ENCODE assay signal across 1 cellular context in genomic region chr11:36309779-36310178, GRCh38.
TF ChIP-seq lines count a peak whose summit lies in the region.

No MANE protein-coding gene starts in this region.

TF ChIP-seq in GM12878, 131 proteins besides CTCF, POLR2A, EP300 and RAD21:
- no peak for TF ChIP-seq CEBPB (IDR thresholded peaks at IDR 0.05; ENCODE audit: borderline replicate concordance in 1 of 2, low read depth in 2 of 2, low read length in 2 of 2)
- no peak for TF ChIP-seq CHD1 (IDR thresholded peaks at IDR 0.05; ENCODE audit: low read depth, low read length)
- TF ChIP-seq ATF3 (IDR thresholded peaks at IDR 0.05; ENCODE audit: borderline replicate concordance, extremely low read depth, low read depth, low read length): no peak
- TF ChIP-seq HDGF (IDR thresholded peaks at IDR 0.05): no peak
- TF ChIP-seq EGR1 (IDR thresholded peaks at IDR 0.05; ENCODE audit: borderline replicate concordance in 1 of 2, low read depth in 2 of 2, low read length in 2 of 2): no peak
- no peak for TF ChIP-seq MYB (IDR thresholded peaks at IDR 0.05; ENCODE audit: borderline replicate concordance, low read depth, low read length)
- TF ChIP-seq ZBED1 (IDR thresholded peaks at IDR 0.05; ENCODE audit: borderline replicate concordance): no peak
- no peak for TF ChIP-seq IRF5 (IDR thresholded peaks at IDR 0.05; ENCODE audit: borderline replicate concordance)
- no peak for TF ChIP-seq PKNOX1 (IDR thresholded peaks at IDR 0.05)
- no peak for TF ChIP-seq PBX3 (IDR thresholded peaks at IDR 0.05; ENCODE audit: insufficient replicate concordance, low read depth, low read length)
- no peak for TF ChIP-seq FOXK2 (IDR thresholded peaks at IDR 0.05)
- no peak for TF ChIP-seq BCL11A (IDR thresholded peaks at IDR 0.05; ENCODE audit: low read depth, low read length)
- no peak for TF ChIP-seq ETV6 (conservative IDR thresholded peaks at IDR 0.05 in 1 of 2, IDR thresholded peaks at IDR 0.05 in 1 of 2; ENCODE audit: borderline replicate concordance in 1 of 2, low read depth in 1 of 2)
- TF ChIP-seq GATAD2B (conservative IDR thresholded peaks at IDR 0.05; ENCODE audit: low read depth): no peak
- no peak for TF ChIP-seq TARDBP (IDR thresholded peaks at IDR 0.05; ENCODE audit: borderline replicate concordance)
- no peak for TF ChIP-seq RCOR1 (conservative IDR thresholded peaks at IDR 0.05; ENCODE audit: low read depth, low read length)
